ENCODE assay signal across 1 cellular context in genomic region chr20:62198496-62198895, GRCh38.
TF ChIP-seq lines count a peak whose summit lies in the region.

No MANE protein-coding gene starts in this region.

TF ChIP-seq in K562, 482 proteins besides CTCF, POLR2A, EP300 and RAD21:
- TF ChIP-seq POLR2G (IDR thresholded peaks at IDR 0.05; ENCODE audit: low read depth, low read length) = peak; percentile 22; the same call in 1 of the 2 replicates
- no peak for TF ChIP-seq MAX (CRISPR knock-in tag; IDR thresholded peaks at IDR 0.05)
